Comparison of ENCODE assay signal across 12 cellular contexts in genomic region chr2:3492951-3493609, GRCh38. TPM values are rescaled to one million over a fixed set of nuclear protein-coding genes. Genes with fewer than 3 reads are reported as not detected.
DNase-seq lines count a peak whose midpoint lies in the region; ATAC-seq and TF ChIP-seq lines count a peak whose summit lies in the region.
"Had no signal": no experiment of that assay in that cellular context is flagged by ENCODE, and none has a peak within 500 bp of the region (broad histone marks: within the 10 kb centered on the region; RNA-seq: fewer than 3 reads in every experiment).

No MANE protein-coding gene starts in this region.

- H3K4me2 ChIP-seq in GM23338, result no peak overlapping the region
- H3K4me2 ChIP-seq in smooth muscle cell, result peak overlapping the region; percentile 59

- H3K79me2 ChIP-seq in GM23338 (replicated peaks; ENCODE audit: insufficient read depth) (no peaks in the 10 kb centered on the region), smooth muscle cell (ENCODE audit: low read depth) (no peaks in the 10 kb centered on the region)

- no peaks in the 10 kb centered on the region; the same call in 1 of the 2 replicates for H3K4me1 ChIP-seq in GM23338 (ENCODE audit: insufficient read depth)
- peaks cover 4% of the 10 kb centered on the region for H3K4me1 ChIP-seq in smooth muscle cell (ENCODE audit: low read depth)

- H3K27me3 Mint-ChIP-seq in GM23338 (ENCODE audit: insufficient read depth, low read depth, poor library complexity), result peaks cover 9% of the 10 kb centered on the region
- peaks cover 0 to 4% (median 0%) of the 10 kb centered on the region in 3 donors for H3K27me3 Mint-ChIP-seq in immature natural killer cell (ENCODE audit: low read depth in 3 of 3)
- H3K27me3 Mint-ChIP-seq: progenitor cell of endocrine pancreas had no signal

- H3K27me3 ChIP-seq in GM23338 (ENCODE audit: insufficient read depth) (no peaks in the 10 kb centered on the region), smooth muscle cell (ENCODE audit: low read depth) (no peaks in the 10 kb centered on the region)

- H3K4me1 Mint-ChIP-seq in GM23338 (peaks cover 24% of the 10 kb centered on the region), immature natural killer cell (peaks cover 21 to 28% of the 10 kb centered on the region in 2 donors)

- H4K20me1 ChIP-seq in GM23338 (replicated peaks; ENCODE audit: insufficient read depth) (no peaks in the 10 kb centered on the region), smooth muscle cell (ENCODE audit: low read depth) (no peaks in the 10 kb centered on the region)

- no peak for DNase-seq in GM23338 (ENCODE audit: low spot score)
- peak; percentile 61 for DNase-seq in astrocyte of the hippocampus (ENCODE audit: low read depth, low spot score)
- peak; percentile 95 for DNase-seq in iris pigment epithelial cell (ENCODE audit: low read depth)
- DNase-seq in smooth muscle cell (lab: John Stamatoyannopoulos, UW; ENCODE audit: unreplicated experiment), result no peak
- no peak for DNase-seq in immature natural killer cell
- DNase-seq in SIG-M5 treated with dmso at 0.1 percent for 504 hours (lab: John Stamatoyannopoulos, UW; ENCODE audit: unreplicated experiment), result no peak
- DNase-seq in activated CD4-positive, alpha-beta T cell treated with anti-CD3 and anti-CD28 coated beads, Interleukin-2, amount 50 U/mL, for 1 hour, result no peak
- no peak for DNase-seq in cortex of kidney (lab: John Stamatoyannopoulos, UW)
- DNase-seq: activated T-cell treated with anti-CD3 and anti-CD28 coated beads for 4 hours; NCI-H2171 treated with DMSO at 0.1 percent for 48 hours; stimulated activated CD8-positive, alpha-beta memory T cell treated with anti-CD3 and anti-CD28 coated beads, Interleukin-4, amount 100 ng/mL, for 48 hours had no signal

- peak; percentile 8; the same call in 1 of the 3 replicates for ATAC-seq in GM23338

- H3K4me3 ChIP-seq in GM23338 (no peak overlapping the region), smooth muscle cell (no peak overlapping the region)

- peaks cover 22% of the 10 kb centered on the region for H3K36me3 Mint-ChIP-seq in GM23338 (ENCODE audit: low read depth)
- peaks cover 3 to 15% (median 14%) of the 10 kb centered on the region in 3 donors for H3K36me3 Mint-ChIP-seq in immature natural killer cell

- H3K27ac Mint-ChIP-seq in GM23338 (peak overlapping the region; percentile 77; the same call in 1 of the 2 replicates), immature natural killer cell (no peak overlapping the region)

- H2AFZ ChIP-seq in GM23338, result no peak overlapping the region
- H2AFZ ChIP-seq in smooth muscle cell (ENCODE audit: low read depth), result no peak overlapping the region

- H3K4me3 Mint-ChIP-seq in GM23338 (no peak overlapping the region), immature natural killer cell (no peak overlapping the region)

- 61% methylated on average over 29 of the region's 29 CpGs for WGBS in smooth muscle cell (ENCODE audit: low lambda C conversion rate)

- no peaks in the 10 kb centered on the region; the same call in 2 of the 3 replicates for H3K9me3 Mint-ChIP-seq in GM23338
- H3K9me3 Mint-ChIP-seq in immature natural killer cell, result no peaks in the 10 kb centered on the region

- H3K36me3 ChIP-seq in GM23338 (ENCODE audit: insufficient read depth) (no peaks in the 10 kb centered on the region), smooth muscle cell (ENCODE audit: low read depth) (no peaks in the 10 kb centered on the region)

- H3K9me2 ChIP-seq in GM23338 (ENCODE audit: insufficient read depth), result no peaks in the 10 kb centered on the region

- H3K27ac ChIP-seq in GM23338 (ENCODE audit: low read depth), result no peak overlapping the region
- H3K27ac ChIP-seq in smooth muscle cell (ENCODE audit: low read depth), result peak overlapping the region; percentile 45

- H3K9me3 ChIP-seq in smooth muscle cell (replicated peaks; ENCODE audit: low read depth), result no peaks in the 10 kb centered on the region

- TF ChIP-seq CTCF in GM23338 (conservative IDR thresholded peaks at IDR 0.05; ENCODE audit: low read depth in 2 of 2) (no peak), smooth muscle cell (IDR thresholded peaks at IDR 0.05; ENCODE audit: borderline replicate concordance, insufficient read depth, poor library complexity, severe bottlenecking) (no peak)

- H3K9ac ChIP-seq in smooth muscle cell (ENCODE audit: low read depth), result no peak overlapping the region

- H3F3A ChIP-seq in GM23338 (replicated peaks; ENCODE audit: low read depth), result 0 out of 2 replicates have a peak, but pooled peaks cover 3% of the 10 kb centered on the region
- H3F3A ChIP-seq in smooth muscle cell (ENCODE audit: low read depth), result no peaks in the 10 kb centered on the region

TF ChIP-seq in GM23338, 12 proteins besides CTCF, POLR2A, EP300 and RAD21:
- no peak for TF ChIP-seq NANOG (IDR thresholded peaks at IDR 0.05; ENCODE audit: borderline replicate concordance)
- TF ChIP-seq JUNB (IDR thresholded peaks at IDR 0.05; ENCODE audit: unreplicated experiment), result no peak
- TF ChIP-seq ETS1 (IDR thresholded peaks at IDR 0.05), result no peak
- TF ChIP-seq EZH2phosphoT487 (IDR thresholded peaks at IDR 0.05; ENCODE audit: unreplicated experiment), result no peak
- TF ChIP-seq POLR2AphosphoS5 (IDR thresholded peaks at IDR 0.05; ENCODE audit: low read depth), result no peak
TF ChIP-seq in GM23338: peak in this region for 0.

RNA-seq across cellular contexts. Expression of gene ADI1, which starts 26.3 kb away (rescaled TPM):
- 16.3 and 17.3 TPM in 2 replicates for total RNA-seq in GM23338 (2014; rRNA removed; shearing (Covaris generic))
- 31.9 and 34.1 TPM in 2 replicates for polyA plus RNA-seq in GM23338 (2016; fragmentation: Nextera tagmentation; extraction: Ambion mirVana)
- 19.0 and 27.3 TPM in 2 replicates for total RNA-seq in smooth muscle cell
- polyA plus RNA-seq in smooth muscle cell, result 30.9 and 35.0 TPM in 2 replicates
- polyA plus RNA-seq in immature natural killer cell, result 10 to 100 TPM; 31.0 to 66.1 (median 52.2) TPM

Comparison
In these comparisons a context has a peak if more than half of its experiments do, and no peak if none do; other contexts are left out.
1. DNase-seq: peak in astrocyte of the hippocampus (single experiment) and iris pigment epithelial cell (single experiment); none in GM23338 (single experiment), smooth muscle cell (single experiment), immature natural killer cell (0 of 3), SIG-M5 treated with dmso at 0.1 percent for 504 hours (single experiment), activated CD4-positive, alpha-beta T cell treated with anti-CD3 and anti-CD28 coated beads, Interleukin-2, amount 50 U/mL, for 1 hour (single experiment) and cortex of kidney (single experiment).